ENCODE assay signal across 8 cellular contexts in genomic region chr6:43774776-43775583, GRCh38. TPM values are rescaled to one million over a fixed set of nuclear protein-coding genes. Genes with fewer than 3 reads are reported as not detected.
DNase-seq lines count a peak whose midpoint lies in the region; ATAC-seq, FAIRE-seq and TF ChIP-seq lines count a peak whose summit lies in the region.

No MANE protein-coding gene starts in this region.

- no peak overlapping the region for H2AFZ ChIP-seq in osteoblast (ENCODE audit: low read length)

- peak; percentile 57 for FAIRE-seq in H54 (lab: Jason Lieb, UNC)
- no peak for FAIRE-seq in RCC 7860 (lab: Jason Lieb, UNC)

- peak; percentile 80 for TF ChIP-seq CTCF in foreskin fibroblast (IDR thresholded peaks at IDR 0.05; ENCODE audit: low read depth, low read length)
- peak; percentile 79 for TF ChIP-seq CTCF in osteoblast (IDR thresholded peaks at IDR 0.05; ENCODE audit: extremely low read depth, low read depth, low read length)

- peaks cover 47 to 73% (median 63%) of the 10 kb centered on the region in 10 experiments for H3K4me1 ChIP-seq in BLaER1 treated with 17β-estradiol and CSF1 and Interleukin-3, amounts not matched to agents 10 nM and 100 nM
- H3K4me1 ChIP-seq in osteoblast (ENCODE audit: insufficient read depth, low read length): peaks cover 32% of the 10 kb centered on the region

- H3K4me2 ChIP-seq in BLaER1 treated with 17β-estradiol and CSF1 and Interleukin-3, amounts not matched to agents 10 nM and 100 nM: peak overlapping the region; percentile 89 to 100 (median 98)
- peak overlapping the region; percentile 100 for H3K4me2 ChIP-seq in osteoblast (ENCODE audit: insufficient read depth, low read length)

- DNase-seq in H54 (ENCODE audit: insufficient read length, low spot score): peak; percentile 99
- peak; percentile 33 for DNase-seq in RCC 7860 (ENCODE audit: low spot score)
- peak; percentile 85 for DNase-seq in activated effector memory CD4-positive, alpha-beta T cell treated with anti-CD3 and anti-CD28 coated beads, Interleukin-2, amount 50 U/mL, for 16 hours
- DNase-seq in foreskin fibroblast: peak; percentile 66 to 91
- peak; percentile 99 for DNase-seq in osteoblast (ENCODE audit: insufficient read length, low spot score, missing footprints)
- DNase-seq in ureter (ENCODE audit: low spot score): peak; percentile 81

- H3K4me3 ChIP-seq in BLaER1 treated with 17β-estradiol and CSF1 and Interleukin-3, amounts not matched to agents 10 nM and 100 nM: peak overlapping the region; percentile 89 to 100 (median 98)
- peak overlapping the region; percentile 66 to 96 for H3K4me3 ChIP-seq in foreskin fibroblast (ENCODE audit: low read depth in 1 of 2, low read length in 2 of 2)
- H3K4me3 ChIP-seq in osteoblast (ENCODE audit: insufficient read depth, low read length): peak overlapping the region; percentile 97

- peaks cover 82 to 100% (median 94%) of the 10 kb centered on the region in 11 experiments for H4K20me1 ChIP-seq in BLaER1 treated with 17β-estradiol and CSF1 and Interleukin-3, amounts not matched to agents 10 nM and 100 nM
- H4K20me1 ChIP-seq in osteoblast (ENCODE audit: insufficient read depth, low read length): peaks cover 87% of the 10 kb centered on the region

- peak overlapping the region in 10 of 11 experiments; percentile 37 to 99 (median 96); a peak in 19 of 22 replicates for H3K27ac ChIP-seq in BLaER1 treated with 17β-estradiol and CSF1 and Interleukin-3, amounts not matched to agents 10 nM and 100 nM
- H3K27ac ChIP-seq in osteoblast (ENCODE audit: low read depth, low read length): peak overlapping the region; percentile 79

- H3K9ac ChIP-seq in BLaER1 treated with 17β-estradiol and CSF1 and Interleukin-3, amounts not matched to agents 10 nM and 100 nM: peak overlapping the region; percentile 93 to 100 (median 96)

- peaks cover 99% of the 10 kb centered on the region for H3K79me2 ChIP-seq in osteoblast (ENCODE audit: insufficient read depth, low read length)

- no peak for ATAC-seq in GM19455 (IDR thresholded peaks at IDR 0.05; ENCODE audit: unreplicated experiment)

- TF ChIP-seq POLR2A in H54 (IDR thresholded peaks at IDR 0.05; ENCODE audit: low read depth, low read length): peak; percentile 20; the same call in 1 of the 2 replicates

- no peaks in the 10 kb centered on the region for H3K27me3 ChIP-seq in BLaER1 treated with 17β-estradiol and CSF1 and Interleukin-3, amounts not matched to agents 10 nM and 100 nM
- no peaks in the 10 kb centered on the region for H3K27me3 ChIP-seq in osteoblast (ENCODE audit: insufficient read depth, low read length)

- peaks cover 36 to 75% (median 58%) of the 10 kb centered on the region in 11 experiments for H3K36me3 ChIP-seq in BLaER1 treated with 17β-estradiol and CSF1 and Interleukin-3, amounts not matched to agents 10 nM and 100 nM
- H3K36me3 ChIP-seq in osteoblast (ENCODE audit: insufficient read depth, low read length): peaks cover 54% of the 10 kb centered on the region

- H3K9me3 ChIP-seq in BLaER1 treated with 17β-estradiol and CSF1 and Interleukin-3, amounts not matched to agents 10 nM and 100 nM (replicated peaks in 1 of 11): no peaks in the 10 kb centered on the region
- H3K9me3 ChIP-seq in osteoblast (ENCODE audit: low read depth, low read length): no peaks in the 10 kb centered on the region

RNA-seq across cellular contexts. Expression of gene VEGFA, which starts 5.0 kb away (rescaled TPM):
- total RNA-seq in osteoblast (152 and 193 TPM in 2 replicates), ureter (261 TPM)

Comparison
In these comparisons a context has a peak if more than half of its experiments do, and no peak if none do; other contexts are left out.
1. DNase-seq: peak in every context shown above with its lines; median percentile 99 in H54; 99 in osteoblast; 85 in activated effector memory CD4-positive, alpha-beta T cell treated with anti-CD3 and anti-CD28 coated beads, Interleukin-2, amount 50 U/mL, for 16 hours; 81 in ureter; 78 in foreskin fibroblast; 33 in RCC 7860.